ENCODE assay signal across 26 cellular contexts in the genomic region with DNA sequence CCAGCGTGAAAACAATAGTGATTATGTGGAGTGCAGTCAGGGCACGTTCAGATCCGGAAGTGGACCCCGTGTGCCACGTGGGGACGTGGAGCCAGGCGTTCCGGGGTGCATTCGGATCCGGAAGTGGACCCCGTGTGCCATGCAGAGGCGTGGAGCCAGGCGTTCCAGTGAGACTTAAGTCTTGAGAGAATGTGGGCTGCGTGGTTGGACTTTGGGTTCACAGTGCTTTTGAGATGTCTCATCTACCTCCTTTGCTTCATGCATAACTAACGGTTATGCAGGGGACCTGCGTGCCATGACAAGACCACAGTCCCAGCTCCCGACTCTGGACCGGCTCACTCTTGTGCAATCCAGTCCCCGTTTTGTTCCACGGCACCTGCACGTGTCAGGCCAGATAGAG.
"Had no signal": no experiment of that assay in that cellular context is flagged by ENCODE, and none has a peak within 500 bp of the region (broad histone marks: within the 10 kb centered on the region; RNA-seq: fewer than 3 reads in every experiment).

No MANE protein-coding gene starts in this region.

- H2AFZ ChIP-seq: neural progenitor cell had no signal

- H3K4me3 ChIP-seq: adrenal gland, ascending aorta, left lung, lung, neural progenitor cell, sigmoid colon, smooth muscle cell, tibial artery had no signal

- H3K27me3 ChIP-seq: adrenal gland, ascending aorta, foreskin keratinocyte, left lung, neural progenitor cell, sigmoid colon, tibial artery had no signal

- H3K4me3 Mint-ChIP-seq: naive thymus-derived CD4-positive, alpha-beta T cell; neural progenitor cell; T-helper 17 cell had no signal

- H3K27me3 Mint-ChIP-seq: naive thymus-derived CD4-positive, alpha-beta T cell; T-helper 17 cell had no signal

- H3K4me1 Mint-ChIP-seq: neural progenitor cell had no signal

- H3K9me3 ChIP-seq: adrenal gland, ascending aorta, left lung, sigmoid colon, tibial artery had no signal

- H3K27ac ChIP-seq: adrenal gland, ascending aorta, foreskin keratinocyte, left lung, neural progenitor cell, sigmoid colon, tibial artery had no signal

- DNase-seq: activated CD4-positive, alpha-beta T cell treated with anti-CD3 and anti-CD28 coated beads for 4 hours; activated CD4-positive, alpha-beta T cell treated with anti-CD3 and anti-CD28 coated beads, Interleukin-2, amount 50 U/mL, for 48 hours; activated CD4-positive, CD25-positive, alpha-beta regulatory T cell; activated CD8-positive, alpha-beta memory T cell treated with anti-CD3 and anti-CD28 coated beads, Interleukin-2, amount 50 U/mL, for 4 hours; activated gamma-delta T cell; activated naive CD4-positive, alpha-beta T cell treated with anti-CD3 and anti-CD28 coated beads, Interleukin-2, amount 50 U/mL, for 16 hours; adrenal gland; central memory CD4-positive, alpha-beta T cell; dermis blood vessel endothelial cell; effector CD8-positive, alpha-beta T cell; foreskin keratinocyte; hippocampal formation; kidney glomerular epithelial cell; left lung; naive thymus-derived CD4-positive, alpha-beta T cell; stimulated activated CD4-positive, alpha-beta T cell treated with anti-CD3 and anti-CD28 coated beads, Interleukin-2, amount 100 ng/mL, for 48 hours; stimulated activated CD8-positive, alpha-beta memory T cell treated with anti-CD3 and anti-CD28 coated beads, Interleukin-4, amount 100 ng/mL, for 48 hours; stimulated activated naive CD8-positive, alpha-beta T cell treated with anti-CD3 and anti-CD28 coated beads, Interleukin-15, Interleukin-2, amounts not matched to agents 100 U/mL and 50 U/mL, for 24 hours; SW 1271; T-helper 17 cell; tibial artery had no signal

- H3K36me3 ChIP-seq: neural progenitor cell had no signal

- H3K9me3 Mint-ChIP-seq: neural progenitor cell had no signal

- H3K4me2 ChIP-seq: neural progenitor cell, smooth muscle cell had no signal

- H3K9ac ChIP-seq: neural progenitor cell had no signal

- ATAC-seq: foreskin keratinocyte; left lung; naive thymus-derived CD4-positive, alpha-beta T cell; stimulated activated naive CD8-positive, alpha-beta T cell treated with anti-CD3 and anti-CD28 coated beads, Interleukin-15, Interleukin-2, amounts not matched to agents 100 U/mL and 50 U/mL, for 24 hours; T-helper 17 cell had no signal

- H3K27ac Mint-ChIP-seq: neural progenitor cell, T-helper 17 cell had no signal

- H3K4me1 ChIP-seq: adrenal gland, ascending aorta, foreskin keratinocyte, left lung, neural progenitor cell, sigmoid colon, tibial artery had no signal
